8 cellular contexts compared by ENCODE assay signal in genomic region chrX:20266810-20267598, GRCh38. TPM values are rescaled to one million over a fixed set of nuclear protein-coding genes. Genes with fewer than 3 reads are reported as not detected.
A peak's percentile ranks its signal among the peaks of the same experiment; 100 is the strongest.
DNase-seq lines count a peak whose midpoint lies in the region; ATAC-seq and TF ChIP-seq lines count a peak whose summit lies in the region.

TSS of gene RPS6KA3 (minus strand) at chrX:20266909. CDS start at chrX:20266632, 277 bp downstream.

- peaks cover 47% of the 10 kb centered on the region for H3K4me1 Mint-ChIP-seq in HFFc6 (ENCODE audit: low read depth)
- peaks cover 14% of the 10 kb centered on the region for H3K4me1 Mint-ChIP-seq in osteocyte (ENCODE audit: unreplicated experiment)

- peaks cover 2% of the 10 kb centered on the region; the same call in 1 of the 2 replicates for H3K27me3 Mint-ChIP-seq in HFFc6 (ENCODE audit: insufficient read depth)
- no peaks in the 10 kb centered on the region for H3K27me3 Mint-ChIP-seq in osteocyte (ENCODE audit: unreplicated experiment)

- peak; percentile 75 to 87 for ATAC-seq in activated naive CD4-positive, alpha-beta T cell treated with anti-CD3 and anti-CD28 coated beads, Interleukin-2, amount 50 U/mL, for 72 hours

- H3K27ac ChIP-seq in testis, result peak within 1 kb of the TSS; percentile 76 to 86

- 0 to 1% methylated on average over 2 to 46 of the region's 77 CpGs for WGBS in testis, 2 donors

- TF ChIP-seq POLR2A in testis (IDR thresholded peaks at IDR 0.05), result no peak

- H3K4me3 Mint-ChIP-seq in HFFc6 (peak within 1 kb of the TSS; percentile 93), osteocyte (ENCODE audit: unreplicated experiment) (peak within 1 kb of the TSS; percentile 88)

- H3K36me3 ChIP-seq in testis (ENCODE audit: low read depth, missing control alignments), result no peaks in the 10 kb centered on the region

- H3K4me1 ChIP-seq in testis, result no peaks in the 10 kb centered on the region

- H3K27me3 ChIP-seq in testis, result no peaks in the 10 kb centered on the region

- TF ChIP-seq CTCF in GM10248 (IDR thresholded peaks at IDR 0.05; ENCODE audit: control extremely low read depth, extremely low read depth, low read depth, missing control alignments), result no peak
- TF ChIP-seq CTCF in HFFc6 (IDR thresholded peaks at IDR 0.05), result no peak
- TF ChIP-seq CTCF in osteocyte (IDR thresholded peaks at IDR 0.05), result no peak
- no peak for TF ChIP-seq CTCF in testis (IDR thresholded peaks at IDR 0.05)

- H3K9me3 Mint-ChIP-seq in HFFc6 (no peaks in the 10 kb centered on the region), osteocyte (ENCODE audit: unreplicated experiment) (no peaks in the 10 kb centered on the region)
- H3K9me3 Mint-ChIP-seq in activated naive CD4-positive, alpha-beta T cell treated with anti-CD3 and anti-CD28 coated beads, Interleukin-2, amount 50 U/mL, for 72 hours, result no peaks in the 10 kb centered on the region

- CTCF ChIA-PET in GM10248 (lab: Yijun Ruan, JAX), result no interaction called here

- DNase-seq in GM10248 (ENCODE audit: extremely low spot score) (peak; percentile 85), HFFc6 (peak; percentile 73), NCI-H1092 (lab: John Stamatoyannopoulos, UW) (peak; percentile 88), SKM-1 treated with dmso at 0.1 percent for 144 hours (lab: John Stamatoyannopoulos, UW; ENCODE audit: unreplicated experiment) (peak; percentile 73), glomerular visceral epithelial cell (ENCODE audit: extremely low spot score) (peak; percentile 90), osteocyte (ENCODE audit: extremely low spot score, unreplicated experiment) (peak; percentile 95), testis (peak; percentile 94)
- DNase-seq in activated naive CD4-positive, alpha-beta T cell treated with anti-CD3 and anti-CD28 coated beads, Interleukin-2, amount 50 U/mL, for 72 hours (ENCODE audit: low spot score in 2 of 2), result peak; percentile 80 to 89

- H3K27ac Mint-ChIP-seq in HFFc6, result peak within 1 kb of the TSS; percentile 89
- H3K27ac Mint-ChIP-seq in activated naive CD4-positive, alpha-beta T cell treated with anti-CD3 and anti-CD28 coated beads, Interleukin-2, amount 50 U/mL, for 72 hours, result peak within 1 kb of the TSS; percentile 96 to 99
- H3K27ac Mint-ChIP-seq in osteocyte (ENCODE audit: unreplicated experiment), result peak within 1 kb of the TSS; percentile 94

- no peaks in the 10 kb centered on the region for H3K9me3 ChIP-seq in testis

- intact Hi-C loops in testis (cut with DNase I; ENCODE audit: low total_unique reads), result loop anchor here (5.0 kb wide), 1 partner anchor 125 kb away; the partner anchor contains the start of gene EIF1AX

- H3K4me3 ChIP-seq in testis, result peak within 1 kb of the TSS; percentile 61 to 68

- H3K36me3 Mint-ChIP-seq in HFFc6 (ENCODE audit: low read depth), result no peaks in the 10 kb centered on the region
- H3K36me3 Mint-ChIP-seq in activated naive CD4-positive, alpha-beta T cell treated with anti-CD3 and anti-CD28 coated beads, Interleukin-2, amount 50 U/mL, for 72 hours, result peaks cover 7% of the 10 kb centered on the region in 2 donors
- H3K36me3 Mint-ChIP-seq in osteocyte (ENCODE audit: unreplicated experiment), result no peaks in the 10 kb centered on the region

- POLR2A ChIA-PET in GM10248 (lab: Yijun Ruan, JAX), result interaction anchor here (0.6 kb wide), 2 partner anchors 11 to 151 kb away, joined by 3 to 4 read pairs; no protein-coding TSS in a partner anchor

RNA-seq across cellular contexts. Expression of gene RPS6KA3, which starts in this region (rescaled TPM):
- 10 to 100 TPM; 21.5 to 28.3 (median 24.7) TPM for total RNA-seq in HFFc6 (2021; fragmentation: NEBNext Ultra II Directional; extraction: Animal tissue kit (Norgen Biotek cat#: 25700))
- total RNA-seq in activated naive CD4-positive, alpha-beta T cell treated with anti-CD3 and anti-CD28 coated beads, Interleukin-2, amount 50 U/mL, for 72 hours, result 10 to 100 TPM; 41.5 to 54.3 TPM
- 21.8 TPM in 2 replicates for total RNA-seq in osteocyte
- total RNA-seq in testis, result 10 to 100 TPM; 12.5 to 12.6 TPM
- polyA plus RNA-seq in testis (ENCODE audit: insufficient read depth, low read depth, low replicate concordance), result 8.5 TPM

Comparison
In these comparisons a context has a peak if more than half of its experiments do, and no peak if none do; other contexts are left out.
1. Peak in every context shown above with its lines: DNase-seq, ATAC-seq, H3K4me3 ChIP-seq and H3K27ac ChIP-seq.